29 cellular contexts compared by ENCODE assay signal in the genomic region with DNA sequence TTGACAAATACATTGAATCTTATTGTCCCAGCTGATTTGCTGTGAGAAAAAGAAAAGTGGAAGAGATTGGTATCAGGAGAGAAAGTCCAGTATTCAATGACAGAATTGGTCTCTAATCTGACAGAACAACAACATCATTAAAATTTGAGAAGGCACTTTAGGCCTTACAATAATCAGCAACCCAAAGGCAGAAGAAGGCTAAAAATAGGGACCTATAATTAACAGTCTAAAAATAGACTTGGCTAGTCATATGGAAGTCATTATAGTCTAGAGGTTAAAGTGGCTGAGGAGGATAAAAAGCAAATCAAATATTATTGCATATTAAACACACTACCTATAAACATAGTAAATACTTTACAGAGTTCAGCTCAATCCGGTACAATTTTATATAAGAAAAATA.
A peak's percentile ranks its signal among the peaks of the same experiment; 100 is the strongest.
DNase-seq lines count a peak whose midpoint lies in the region; ATAC-seq and TF ChIP-seq lines count a peak whose summit lies in the region.
"Had no signal": no experiment of that assay in that cellular context is flagged by ENCODE, and none has a peak within 500 bp of the region (broad histone marks: within the 10 kb centered on the region; RNA-seq: fewer than 3 reads in every experiment).

No MANE protein-coding gene starts in this region.

- H3K4me1 ChIP-seq in right atrium auricular region = peaks cover 0 to 11% of the 10 kb centered on the region in 2 donors
- H3K4me1 ChIP-seq: body of pancreas, uterus had no signal

- peaks cover 4% of the 10 kb centered on the region for H3K9me3 Mint-ChIP-seq in Calu3 (ENCODE audit: low read depth, unreplicated experiment)

- peak overlapping the region in 1 of 2 donors; percentile 46 for H3K27ac ChIP-seq in right atrium auricular region
- H3K27ac ChIP-seq: body of pancreas, dorsolateral prefrontal cortex, PC-9, psoas muscle, thoracic aorta, uterus had no signal

- no peaks in the 10 kb centered on the region for H3K4me1 Mint-ChIP-seq in Calu3 (ENCODE audit: low read depth, unreplicated experiment)
- H3K4me1 Mint-ChIP-seq: activated CD4-positive, alpha-beta T cell treated with anti-CD3 and anti-CD28 coated beads, Interleukin-2, amount 10 ng/mL, durations not matched to agents 7 days and 5 days; IgD-negative memory B cell; naive thymus-derived CD8-positive, alpha-beta T cell had no signal

- BruUV-seq in Calu3 (replicated peaks; lab: Mats Ljungman, UMichigan) = no TSS peak

- H3K4me3 Mint-ChIP-seq in Calu3 (ENCODE audit: low read depth, unreplicated experiment) = no peak overlapping the region
- H3K4me3 Mint-ChIP-seq: activated CD4-positive, alpha-beta T cell treated with anti-CD3 and anti-CD28 coated beads, Interleukin-2, amount 10 ng/mL, durations not matched to agents 7 days and 5 days; activated T-cell treated with anti-CD3 and anti-CD28 coated beads, Interleukin-2, amount 50 U/mL, for 72 hours; CD4-positive, alpha-beta T cell; IgD-negative memory B cell; mesothelial cell of epicardium; naive thymus-derived CD8-positive, alpha-beta T cell; stimulated activated naive CD8-positive, alpha-beta T cell treated with anti-CD3 and anti-CD28 coated beads, Interleukin-15, Interleukin-2, amounts not matched to agents 100 ng/mL and 50 ng/mL, for 24 hours; WTC11 had no signal

- peak; percentile 70 for ATAC-seq in Right ventricle myocardium inferior
- ATAC-seq in SK-N-SH treated with all-trans-retinoic acid at 6 μM for 48 hours = no peak
- no peak for ATAC-seq in HG03432 (IDR thresholded peaks at IDR 0.05; ENCODE audit: unreplicated experiment)
- ATAC-seq: activated T-cell treated with anti-CD3 and anti-CD28 coated beads, Interleukin-2, amount 50 U/mL, for 72 hours; body of pancreas; naive thymus-derived CD8-positive, alpha-beta T cell; WTC11 had no signal

- DNase-seq in Right ventricle myocardium inferior (ENCODE audit: missing footprints) (no peak), right atrium auricular region (ENCODE audit: low spot score) (no peak), NCI-H2227 (lab: John Stamatoyannopoulos, UW; ENCODE audit: unreplicated experiment) (peak; percentile 3), Calu3 (no peak), DMS114 treated with DMSO at 0.1 percent for 48 hours (lab: John Stamatoyannopoulos, UW; ENCODE audit: unreplicated experiment) (no peak)
- no peak for DNase-seq in stimulated activated CD4-positive, alpha-beta T cell treated with anti-CD3 and anti-CD28 coated beads, Interleukin-4, amount 100 ng/mL, for 24 hours
- DNase-seq: activated CD4-positive, alpha-beta T cell treated with anti-CD3 and anti-CD28 coated beads, Interleukin-2, amount 10 ng/mL, durations not matched to agents 7 days and 5 days; activated naive CD4-positive, alpha-beta T cell; activated T-cell treated with anti-CD3 and anti-CD28 coated beads, Interleukin-2, amount 50 U/mL, for 72 hours; body of pancreas; CD4-positive, alpha-beta T cell; cerebellar nuclear complex; DMS79; dorsolateral prefrontal cortex; GF-D8; H7; naive thymus-derived CD8-positive, alpha-beta T cell; occipital lobe; PC-9; psoas muscle; SIG-M5; uterus had no signal

- no peaks in the 10 kb centered on the region for H3K36me3 ChIP-seq in right atrium auricular region
- H3K36me3 ChIP-seq: thoracic aorta, uterus had no signal

- no peaks in the 10 kb centered on the region for H3K27me3 ChIP-seq in right atrium auricular region
- H3K27me3 ChIP-seq: body of pancreas, dorsolateral prefrontal cortex, uterus had no signal

- TF ChIP-seq CTCF in right atrium auricular region (IDR thresholded peaks at IDR 0.05) (no peak), Calu3 (IDR thresholded peaks at IDR 0.05; ENCODE audit: unreplicated experiment) (no peak)

- intact Hi-C loops in Right ventricle myocardium inferior (cut with DNase I) (no loop called here), Calu3 (cut with micrococcal nuclease; ENCODE audit: unreplicated experiment) (no loop called here)

- CTCF ChIA-PET in Calu3 (lab: Charles Lee) = no interaction called here

- peaks cover 0 to 11% of the 10 kb centered on the region in 2 donors for H3K9me3 ChIP-seq in right atrium auricular region
- H3K9me3 ChIP-seq: body of pancreas, thoracic aorta had no signal

- H3K27me3 Mint-ChIP-seq in Calu3 (ENCODE audit: unreplicated experiment) = no peaks in the 10 kb centered on the region
- H3K27me3 Mint-ChIP-seq: activated CD4-positive, alpha-beta T cell treated with anti-CD3 and anti-CD28 coated beads, Interleukin-2, amount 10 ng/mL, durations not matched to agents 7 days and 5 days; CD4-positive, alpha-beta T cell; naive thymus-derived CD8-positive, alpha-beta T cell; stimulated activated naive CD8-positive, alpha-beta T cell treated with anti-CD3 and anti-CD28 coated beads, Interleukin-15, Interleukin-2, amounts not matched to agents 100 ng/mL and 50 ng/mL, for 24 hours had no signal

- H3K36me3 Mint-ChIP-seq in Calu3 (ENCODE audit: insufficient read depth, unreplicated experiment) = no peaks in the 10 kb centered on the region
- H3K36me3 Mint-ChIP-seq: IgD-negative memory B cell, mesothelial cell of epicardium, WTC11 had no signal

- no peak overlapping the region for H3K27ac Mint-ChIP-seq in Calu3 (ENCODE audit: unreplicated experiment)
- H3K27ac Mint-ChIP-seq: activated CD4-positive, alpha-beta T cell treated with anti-CD3 and anti-CD28 coated beads, Interleukin-2, amount 10 ng/mL, durations not matched to agents 7 days and 5 days; activated T-cell treated with anti-CD3 and anti-CD28 coated beads, Interleukin-2, amount 50 U/mL, for 72 hours; CD4-positive, alpha-beta T cell; IgD-negative memory B cell; mesothelial cell of epicardium; naive thymus-derived CD8-positive, alpha-beta T cell; stimulated activated naive CD8-positive, alpha-beta T cell treated with anti-CD3 and anti-CD28 coated beads, Interleukin-15, Interleukin-2, amounts not matched to agents 100 ng/mL and 50 ng/mL, for 24 hours; WTC11 had no signal

- H3K4me3 ChIP-seq in right atrium auricular region = no peak overlapping the region
- H3K4me3 ChIP-seq: body of pancreas, dorsolateral prefrontal cortex, PC-9, psoas muscle, thoracic aorta, uterus had no signal

TF ChIP-seq in SK-N-SH treated with all-trans-retinoic acid at 6 μM for 48 hours, 23 proteins besides CTCF, POLR2A, EP300 and RAD21:
- TF ChIP-seq TOX (CRISPR knock-in tag; IDR thresholded peaks at IDR 0.05; ENCODE audit: borderline replicate concordance) (no peak), TCF4 (CRISPR knock-in tag; IDR thresholded peaks at IDR 0.05; ENCODE audit: borderline replicate concordance) (peak; percentile 24; the same call in 1 of the 2 replicates), ZFP30 (CRISPR knock-in tag; IDR thresholded peaks at IDR 0.05) (no peak)
